In genomic region chr4:145709843-145710242, GRCh38 we compare ENCODE assay signal across 9 cellular contexts. TPM values are rescaled to one million over a fixed set of nuclear protein-coding genes. Genes with fewer than 3 reads are reported as not detected.
DNase-seq lines count a peak whose midpoint lies in the region; ATAC-seq and TF ChIP-seq lines count a peak whose summit lies in the region.
"Had no signal": no experiment of that assay in that cellular context is flagged by ENCODE, and none has a peak within 500 bp of the region (broad histone marks: within the 10 kb centered on the region; RNA-seq: fewer than 3 reads in every experiment).

No MANE protein-coding gene starts in this region.

- peaks cover 9 to 49% (median 25%) of the 10 kb centered on the region in 11 donors for H3K9me3 Mint-ChIP-seq in naive thymus-derived CD4-positive, alpha-beta T cell

- peaks cover 0 to 9% (median 8%) of the 10 kb centered on the region in 5 donors for H3K36me3 Mint-ChIP-seq in naive thymus-derived CD4-positive, alpha-beta T cell

- DNase-seq in AG04449 (ENCODE audit: low read depth, low spot score) (peak; percentile 86), epithelial cell of proximal tubule (ENCODE audit: low read depth) (peak; percentile 60), epidermal melanocyte (ENCODE audit: insufficient read length, low spot score) (no peak), activated gamma-delta T cell (lab: John Stamatoyannopoulos, UW) (no peak)
- no peak for DNase-seq in naive thymus-derived CD4-positive, alpha-beta T cell
- DNase-seq: left ventricle myocardium superior had no signal

- peaks cover 0 to 8% (median 0%) of the 10 kb centered on the region in 3 experiments for H3K9me3 ChIP-seq in naive thymus-derived CD4-positive, alpha-beta T cell (ENCODE audit: control insufficient read depth in 2 of 3, low read length in 3 of 3)

- H3K4me3 Mint-ChIP-seq in naive thymus-derived CD4-positive, alpha-beta T cell, result no peak overlapping the region

- ATAC-seq in GM19023 (IDR thresholded peaks at IDR 0.05; ENCODE audit: unreplicated experiment), result peak; percentile 54
- peak; percentile 58 for ATAC-seq in HG03520 (IDR thresholded peaks at IDR 0.05; ENCODE audit: unreplicated experiment)
- ATAC-seq in naive thymus-derived CD4-positive, alpha-beta T cell, result no peak
- no peak for ATAC-seq in HG02678 (IDR thresholded peaks at IDR 0.05; ENCODE audit: unreplicated experiment)
- ATAC-seq: left ventricle myocardium superior had no signal

- no peaks in the 10 kb centered on the region for H3K4me1 ChIP-seq in naive thymus-derived CD4-positive, alpha-beta T cell (ENCODE audit: control insufficient read depth in 2 of 2, insufficient read depth in 2 of 2, low read length in 2 of 2)

- no peaks in the 10 kb centered on the region for H3K36me3 ChIP-seq in naive thymus-derived CD4-positive, alpha-beta T cell (ENCODE audit: control insufficient read depth in 2 of 3, insufficient read depth in 3 of 3, low read length in 3 of 3)

- CTCF ChIA-PET in AG04449 (lab: Yijun Ruan, JAX), result interaction anchor here (0.9 to 1.0 kb wide), 3 partner anchors 16 to 229 kb away, joined by 3 read pairs; partner anchors contain the start of gene ZNF827
- CTCF ChIA-PET in naive thymus-derived CD4-positive, alpha-beta T cell (lab: Charles Lee), result no interaction called here

- intact Hi-C loops in naive thymus-derived CD4-positive, alpha-beta T cell (cut with micrococcal nuclease), result no loop called here

- POLR2A ChIA-PET in AG04449 (lab: Yijun Ruan, JAX), result interaction anchor here (0.7 kb wide), 1 partner anchor 23 kb away, joined by 3 read pairs; no protein-coding TSS in a partner anchor
- POLR2A ChIA-PET in naive thymus-derived CD4-positive, alpha-beta T cell (lab: Charles Lee), result no interaction called here

- H3K27me3 ChIP-seq in naive thymus-derived CD4-positive, alpha-beta T cell (ENCODE audit: control insufficient read depth in 2 of 2, insufficient read depth in 2 of 2, low read length in 2 of 2), result no peaks in the 10 kb centered on the region

- peaks cover 0 to 8% (median 5%) of the 10 kb centered on the region in 5 donors for H3K27me3 Mint-ChIP-seq in naive thymus-derived CD4-positive, alpha-beta T cell

- no peak overlapping the region for H3K27ac ChIP-seq in naive thymus-derived CD4-positive, alpha-beta T cell (ENCODE audit: low read depth, low read length)

- H3K27ac Mint-ChIP-seq in naive thymus-derived CD4-positive, alpha-beta T cell, result no peak overlapping the region

- H3K4me3 ChIP-seq in AG04449 (ENCODE audit: low read depth, low read length), result no peak overlapping the region
- no peak overlapping the region for H3K4me3 ChIP-seq in epithelial cell of proximal tubule (ENCODE audit: low read depth, low read length)
- no peak overlapping the region for H3K4me3 ChIP-seq in naive thymus-derived CD4-positive, alpha-beta T cell (ENCODE audit: low read length)

- H3K4me1 Mint-ChIP-seq in naive thymus-derived CD4-positive, alpha-beta T cell, result peaks cover 0 to 5% (median 0%) of the 10 kb centered on the region in 7 donors

- TF ChIP-seq CTCF in AG04449 (IDR thresholded peaks at IDR 0.05; ENCODE audit: insufficient read depth, low read length, missing control alignments), result no peak
- no peak for TF ChIP-seq CTCF in epithelial cell of proximal tubule (conservative IDR thresholded peaks at IDR 0.05; ENCODE audit: low read depth, low read length)

RNA-seq across cellular contexts. Expression of gene C4orf51, which starts 29.9 kb away (rescaled TPM):
- total RNA-seq in epithelial cell of proximal tubule, result not detected in 2 replicates
- not detected for total RNA-seq in naive thymus-derived CD4-positive, alpha-beta T cell
- not detected for polyA plus RNA-seq in naive thymus-derived CD4-positive, alpha-beta T cell
- total RNA-seq: left ventricle myocardium superior had no signal

Comparison
In these comparisons a context has a peak if more than half of its experiments do, and no peak if none do; other contexts are left out.
1. DNase-seq: peak in AG04449 (single experiment) and epithelial cell of proximal tubule (single experiment); none in epidermal melanocyte (single experiment), naive thymus-derived CD4-positive, alpha-beta T cell (0 of 9) and activated gamma-delta T cell (single experiment).
2. ATAC-seq: peak in GM19023 (single experiment) and HG03520 (single experiment); none in naive thymus-derived CD4-positive, alpha-beta T cell (single experiment) and HG02678 (single experiment).